7 cellular contexts compared by ENCODE assay signal in genomic region chr7:151018421-151019129, GRCh38. TPM values are rescaled to one million over a fixed set of nuclear protein-coding genes. Genes with fewer than 3 reads are reported as not detected.
DNase-seq lines count a peak whose midpoint lies in the region; ATAC-seq and TF ChIP-seq lines count a peak whose summit lies in the region.

No MANE protein-coding gene starts in this region.

- peak overlapping the region; percentile 86 to 89 for H3K27ac Mint-ChIP-seq in effector memory CD8-positive, alpha-beta T cell
- peak overlapping the region; percentile 91 for H3K27ac Mint-ChIP-seq in neural progenitor cell

- no peaks in the 10 kb centered on the region for H4K20me1 ChIP-seq in neural progenitor cell (ENCODE audit: low read depth)

- H3F3A ChIP-seq in neural progenitor cell (ENCODE audit: low read depth) = peaks cover 31% of the 10 kb centered on the region

- H3K9me3 ChIP-seq in neural progenitor cell (ENCODE audit: low read depth) = no peaks in the 10 kb centered on the region

- H3K27me3 Mint-ChIP-seq in effector memory CD8-positive, alpha-beta T cell = peaks cover 40 to 56% of the 10 kb centered on the region in 2 donors
- peaks cover 16% of the 10 kb centered on the region for H3K27me3 Mint-ChIP-seq in neural progenitor cell (ENCODE audit: insufficient read depth, low read depth)

- H3K4me3 Mint-ChIP-seq in effector memory CD8-positive, alpha-beta T cell = peak overlapping the region; percentile 85 to 86
- H3K4me3 Mint-ChIP-seq in neural progenitor cell = peak overlapping the region; percentile 79

- ATAC-seq in HG02623 (IDR thresholded peaks at IDR 0.05; ENCODE audit: unreplicated experiment) = peak; percentile 7
- ATAC-seq in effector memory CD8-positive, alpha-beta T cell (replicated peaks) = peak; percentile 44

- H3K27ac ChIP-seq in neural progenitor cell = no peak overlapping the region

- CTCF ChIA-PET in GM10248 (lab: Yijun Ruan, JAX) = interaction anchor here (0.7 to 7.9 kb wide), 34 partner anchors 10 to 612 kb away, joined by 3 to 84 read pairs (median 4); partner anchors contain the start of genes ABCB8, NOS3 and TMUB1

- POLR2A ChIA-PET in GM10248 (lab: Yijun Ruan, JAX) = interaction anchor here (0.5 kb wide), 1 partner anchor 19 kb away, joined by 3 read pairs; no protein-coding TSS in a partner anchor

- TF ChIP-seq CTCF in neural progenitor cell (IDR thresholded peaks at IDR 0.05) (no peak), GM10248 (IDR thresholded peaks at IDR 0.05; ENCODE audit: control extremely low read depth, extremely low read depth, low read depth, missing control alignments) (no peak)

- H3K4me1 ChIP-seq in neural progenitor cell = peaks cover 29% of the 10 kb centered on the region

- H3K36me3 ChIP-seq in neural progenitor cell = no peaks in the 10 kb centered on the region

- H3K9ac ChIP-seq in neural progenitor cell = no peak overlapping the region

- no peaks in the 10 kb centered on the region for H3K9me3 Mint-ChIP-seq in effector memory CD8-positive, alpha-beta T cell
- H3K9me3 Mint-ChIP-seq in neural progenitor cell = no peaks in the 10 kb centered on the region

- H3K4me2 ChIP-seq in neural progenitor cell = peak overlapping the region; percentile 74

- DNase-seq in T-helper 2 cell (peak in 3 of 5 experiments; percentile 32 to 75 (median 52)), neural progenitor cell (ENCODE audit: low spot score) (peak; percentile 66), GM10248 (ENCODE audit: extremely low spot score) (no peak), SKM-1 (lab: John Stamatoyannopoulos, UW; ENCODE audit: unreplicated experiment) (no peak), NCI-H2171 (lab: John Stamatoyannopoulos, UW) (no peak)
- peak; percentile 34 to 48 (median 37) for DNase-seq in effector memory CD8-positive, alpha-beta T cell

- peaks cover 42% of the 10 kb centered on the region for H3K27me3 ChIP-seq in neural progenitor cell

- H3K4me3 ChIP-seq in neural progenitor cell = peak overlapping the region; percentile 34

- H3K79me2 ChIP-seq in neural progenitor cell (ENCODE audit: low read depth) = no peaks in the 10 kb centered on the region

- peaks cover 30 to 37% of the 10 kb centered on the region in 2 donors for H3K4me1 Mint-ChIP-seq in effector memory CD8-positive, alpha-beta T cell (ENCODE audit: low read depth in 2 of 2)
- H3K4me1 Mint-ChIP-seq in neural progenitor cell = peaks cover 57% of the 10 kb centered on the region

- H2AFZ ChIP-seq in neural progenitor cell (replicated peaks) = peak overlapping the region; percentile 15

- H3K36me3 Mint-ChIP-seq in effector memory CD8-positive, alpha-beta T cell (ENCODE audit: insufficient read depth) = peaks cover 26% of the 10 kb centered on the region
- peaks cover 6% of the 10 kb centered on the region for H3K36me3 Mint-ChIP-seq in neural progenitor cell

RNA-seq across cellular contexts. Expression of gene ATG9B, which starts 5.7 kb away (rescaled TPM):
- total RNA-seq in neural progenitor cell (ENCODE audit: low replicate concordance) = 0.43 and 1.8 TPM in 2 replicates

RNA-seq across cellular contexts. Expression of gene ABCB8, which starts 9.7 kb away (rescaled TPM):
- 7.9 and 19.9 TPM in 2 replicates for total RNA-seq in neural progenitor cell (ENCODE audit: low replicate concordance)

RNA-seq across cellular contexts. Expression of gene NOS3, which starts 27.8 kb away (rescaled TPM):
- total RNA-seq in neural progenitor cell (ENCODE audit: low replicate concordance) = 1.3 and 11.0 TPM in 2 replicates

RNA-seq across cellular contexts. Expression of gene ASIC3, which starts 29.8 kb away (rescaled TPM):
- 1.6 TPM in 1 of 2 replicates, not detected in the other for total RNA-seq in neural progenitor cell (ENCODE audit: low replicate concordance)

RNA-seq across cellular contexts. Expression of gene CDK5, which starts 39.1 kb away (rescaled TPM):
- 8.1 and 10.3 TPM in 2 replicates for total RNA-seq in neural progenitor cell (ENCODE audit: low replicate concordance)

Comparison
In these comparisons a context has a peak if more than half of its experiments do, and no peak if none do; other contexts are left out.
1. DNase-seq: peak in T-helper 2 cell (3 of 5), effector memory CD8-positive, alpha-beta T cell (3 of 3) and neural progenitor cell (single experiment); none in GM10248 (single experiment), SKM-1 (single experiment) and NCI-H2171 (single experiment).